ENCODE assay signal across 3 cellular contexts in the genomic region with DNA sequence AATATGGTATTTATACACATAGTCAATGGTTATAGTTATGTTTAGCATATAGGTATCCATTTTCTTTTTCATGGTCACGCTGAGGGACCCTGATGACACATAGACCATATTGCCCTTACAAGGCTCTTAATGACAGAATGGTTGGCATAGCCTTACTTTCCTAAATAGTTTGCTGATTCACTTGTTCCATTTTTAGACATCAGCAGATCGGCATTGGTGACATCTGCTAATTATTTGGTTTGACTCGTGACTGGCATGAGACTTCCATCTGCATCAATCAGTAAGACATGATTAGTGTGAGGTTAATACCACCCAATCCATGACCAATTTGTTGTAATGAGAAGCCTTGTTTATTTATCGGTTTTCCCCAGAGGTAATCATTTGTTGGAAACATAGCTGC.
"Had no signal": no experiment of that assay in that cellular context is flagged by ENCODE, and none has a peak within 500 bp of the region (broad histone marks: within the 10 kb centered on the region; RNA-seq: fewer than 3 reads in every experiment).

No MANE protein-coding gene starts in this region.

- H3K9me3 ChIP-seq: thoracic aorta had no signal

- H3K4me3 ChIP-seq: coronary artery, lung, thoracic aorta had no signal

- H3K27ac ChIP-seq: coronary artery, thoracic aorta had no signal

- H3K36me3 ChIP-seq: thoracic aorta had no signal
